In genomic region chr14:92121670-92122350, GRCh38 we compare ENCODE assay signal across 8 cellular contexts. TPM values are rescaled to one million over a fixed set of nuclear protein-coding genes. Genes with fewer than 3 reads are reported as not detected.
DNase-seq lines count a peak whose midpoint lies in the region; ATAC-seq and TF ChIP-seq lines count a peak whose summit lies in the region.

Gene CPSF2, plus strand, starts transcription at chr14:92121969. Its CDS starts 9,016 bp downstream, at chr14:92130985.
Gene NDUFB1, minus strand, starts transcription at chr14:92121706. Its CDS starts 4,069 bp downstream, at chr14:92117637.

- no peak for TF ChIP-seq CTCF in choroid plexus epithelial cell (conservative IDR thresholded peaks at IDR 0.05; ENCODE audit: low read depth, low read length)

- no peaks in the 10 kb centered on the region for H3K27me3 ChIP-seq in layer of hippocampus (ENCODE audit: control insufficient read depth, insufficient read depth, low read length)

- H3K27ac ChIP-seq in layer of hippocampus (ENCODE audit: low read depth, low read length): peak within 1 kb of the TSS; percentile 93

- ATAC-seq in GM19023 (IDR thresholded peaks at IDR 0.05; ENCODE audit: unreplicated experiment) (peak; percentile 94), HG03196 (IDR thresholded peaks at IDR 0.05; ENCODE audit: unreplicated experiment) (peak; percentile 85)

- peak within 1 kb of the TSS; percentile 98 for H3K4me3 ChIP-seq in choroid plexus epithelial cell (ENCODE audit: low read depth, low read length)

- DNase-seq in AG20443 (ENCODE audit: low spot score) (peak; percentile 95), NCI-H460 (ENCODE audit: extremely low read depth, low read depth) (peak; percentile 78), choroid plexus epithelial cell (ENCODE audit: low read depth) (peak; percentile 81)
- peak; percentile 83 to 84 for DNase-seq in activated CD4-positive, alpha-beta T cell treated with anti-CD3 and anti-CD28 coated beads for 4 hours
- DNase-seq in stimulated activated CD4-positive, alpha-beta T cell treated with anti-CD3 and anti-CD28 coated beads, Interleukin-1b, Interleukin-23, amount 100 ng/mL, for 48 hours: peak; percentile 83

RNA-seq across cellular contexts. Expression of gene CPSF2, which starts in this region (rescaled TPM):
- 65.2 and 82.0 TPM in 2 replicates for total RNA-seq in NCI-H460 (2014; rRNA removed; shearing (Covaris generic))
- 20.8 and 46.6 TPM in 2 replicates for polyA plus RNA-seq in NCI-H460 (2014; cell fraction: nucleus; rRNA removed)

RNA-seq across cellular contexts. Expression of gene NDUFB1, which starts in this region (rescaled TPM):
- 411 and 423 TPM in 2 replicates for total RNA-seq in NCI-H460 (2014; rRNA removed; shearing (Covaris generic))
- polyA plus RNA-seq in NCI-H460 (2014; cell fraction: nucleus; rRNA removed): 73.4 and 172 TPM in 2 replicates

Comparison
In these comparisons a context has a peak if more than half of its experiments do, and no peak if none do; other contexts are left out.
1. Peak in every context shown above with its lines: DNase-seq, ATAC-seq, H3K4me3 ChIP-seq and H3K27ac ChIP-seq.